ENCODE assay signal across 9 cellular contexts in the genomic region with DNA sequence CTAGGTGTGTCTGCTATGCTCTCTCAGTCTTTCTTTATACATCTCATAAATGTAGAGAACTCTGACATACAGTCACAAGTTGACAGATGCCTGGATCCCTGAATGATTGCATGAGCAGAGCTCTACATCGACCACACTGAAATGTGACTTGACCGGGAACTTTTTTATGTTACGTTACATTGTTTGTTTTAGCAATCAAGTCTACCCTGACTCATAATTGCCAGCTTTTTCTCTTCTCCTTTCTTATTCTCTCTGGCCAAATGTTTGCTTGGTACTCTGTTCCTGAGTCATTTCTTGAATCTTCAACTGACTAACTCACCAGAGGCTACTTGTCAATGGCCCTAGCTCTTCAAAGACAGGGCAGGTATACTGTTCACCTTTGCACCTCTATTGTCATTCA.
A peak's percentile ranks its signal among the peaks of the same experiment; 100 is the strongest.
DNase-seq lines count a peak whose midpoint lies in the region; ATAC-seq, FAIRE-seq and TF ChIP-seq lines count a peak whose summit lies in the region.
"Had no signal": no experiment of that assay in that cellular context is flagged by ENCODE, and none has a peak within 500 bp of the region (broad histone marks: within the 10 kb centered on the region; RNA-seq: fewer than 3 reads in every experiment).

No MANE protein-coding gene starts in this region.

- no peaks in the 10 kb centered on the region for H3K36me3 Mint-ChIP-seq in activated T-helper 2 cell treated with anti-CD3 and anti-CD28 coated beads, Interferon-gamma antibody, Interleukin-2, Interleukin-4, amounts not matched to agents 10 μg/mL and 5 μg/mL and 100 μg/mL, durations not matched to agents 14 hours and 24 hours and 36 hours (ENCODE audit: low read depth)
- H3K36me3 Mint-ChIP-seq: naive thymus-derived CD8-positive, alpha-beta T cell had no signal

- no peaks in the 10 kb centered on the region for H3K9me3 Mint-ChIP-seq in activated T-helper 2 cell treated with anti-CD3 and anti-CD28 coated beads, Interferon-gamma antibody, Interleukin-2, Interleukin-4, amounts not matched to agents 10 μg/mL and 5 μg/mL and 100 μg/mL, durations not matched to agents 14 hours and 24 hours and 36 hours
- H3K9me3 Mint-ChIP-seq: naive thymus-derived CD8-positive, alpha-beta T cell had no signal

- no peaks in the 10 kb centered on the region for H3K36me3 ChIP-seq in BLaER1 treated with 17β-estradiol and CSF1 and Interleukin-3, amounts not matched to agents 10 nM and 100 nM

- no peak overlapping the region for H3K4me3 ChIP-seq in BLaER1 treated with 17β-estradiol and CSF1 and Interleukin-3, amounts not matched to agents 10 nM and 100 nM

- peaks cover 0 to 11% (median 0%) of the 10 kb centered on the region in 11 experiments; a peak in 3 of 22 replicates for H3K9me3 ChIP-seq in BLaER1 treated with 17β-estradiol and CSF1 and Interleukin-3, amounts not matched to agents 10 nM and 100 nM (replicated peaks in 1 of 11)

- peaks cover 66% of the 10 kb centered on the region for H3K4me1 Mint-ChIP-seq in activated T-helper 2 cell treated with anti-CD3 and anti-CD28 coated beads, Interferon-gamma antibody, Interleukin-2, Interleukin-4, amounts not matched to agents 10 μg/mL and 5 μg/mL and 100 μg/mL, durations not matched to agents 14 hours and 24 hours and 36 hours (ENCODE audit: low read depth)

- H3K4me2 ChIP-seq in BLaER1 treated with 17β-estradiol and CSF1 and Interleukin-3, amounts not matched to agents 10 nM and 100 nM: peak overlapping the region in 7 of 11 experiments; percentile 2 to 91 (median 77); a peak in 13 of 22 replicates

- no peaks in the 10 kb centered on the region for H4K20me1 ChIP-seq in BLaER1 treated with 17β-estradiol and CSF1 and Interleukin-3, amounts not matched to agents 10 nM and 100 nM

- intact Hi-C loops in activated T-helper 2 cell treated with anti-CD3 and anti-CD28 coated beads, Interferon-gamma antibody, Interleukin-2, Interleukin-4, amounts not matched to agents 10 μg/mL and 5 μg/mL and 100 μg/mL, durations not matched to agents 14 hours and 24 hours and 36 hours (cut with micrococcal nuclease): loop anchor here (1.0 to 5.0 kb wide), 6 partner anchors 25 to 185 kb away; no protein-coding TSS in a partner anchor

- H3K27ac Mint-ChIP-seq in activated T-helper 2 cell treated with anti-CD3 and anti-CD28 coated beads, Interferon-gamma antibody, Interleukin-2, Interleukin-4, amounts not matched to agents 10 μg/mL and 5 μg/mL and 100 μg/mL, durations not matched to agents 14 hours and 24 hours and 36 hours: peak overlapping the region; percentile 67
- H3K27ac Mint-ChIP-seq: naive thymus-derived CD8-positive, alpha-beta T cell had no signal

- peaks cover 66 to 99% (median 80%) of the 10 kb centered on the region in 10 experiments for H3K4me1 ChIP-seq in BLaER1 treated with 17β-estradiol and CSF1 and Interleukin-3, amounts not matched to agents 10 nM and 100 nM

- FAIRE-seq in GM19239 (lab: Jason Lieb, UNC): peak; percentile 54

- H3K9ac ChIP-seq in BLaER1 treated with 17β-estradiol and CSF1 and Interleukin-3, amounts not matched to agents 10 nM and 100 nM: peak overlapping the region in 4 of 11 experiments; percentile 37 to 52 (median 48); a peak in 5 of 22 replicates

- no peak overlapping the region for H3K4me3 Mint-ChIP-seq in activated T-helper 2 cell treated with anti-CD3 and anti-CD28 coated beads, Interferon-gamma antibody, Interleukin-2, Interleukin-4, amounts not matched to agents 10 μg/mL and 5 μg/mL and 100 μg/mL, durations not matched to agents 14 hours and 24 hours and 36 hours (ENCODE audit: low read depth)
- H3K4me3 Mint-ChIP-seq: naive thymus-derived CD8-positive, alpha-beta T cell had no signal

- H3K27me3 ChIP-seq in BLaER1 treated with 17β-estradiol and CSF1 and Interleukin-3, amounts not matched to agents 10 nM and 100 nM: no peaks in the 10 kb centered on the region

- DNase-seq in GM19239 (ENCODE audit: insufficient read length, low spot score) (no peak), Ammon's horn (ENCODE audit: low spot score) (no peak), COLO829 (ENCODE audit: low spot score) (no peak), mucosa of gallbladder (ENCODE audit: low spot score) (no peak)
- DNase-seq in activated T-helper 2 cell treated with anti-CD3 and anti-CD28 coated beads, Interferon-gamma antibody, Interleukin-2, Interleukin-4, amounts not matched to agents 10 μg/mL and 5 μg/mL and 100 μg/mL, durations not matched to agents 14 hours and 24 hours and 36 hours (ENCODE audit: low spot score): no peak
- DNase-seq: naive thymus-derived CD8-positive, alpha-beta T cell had no signal

- H3K27ac ChIP-seq in BLaER1 treated with 17β-estradiol and CSF1 and Interleukin-3, amounts not matched to agents 10 nM and 100 nM: peak overlapping the region in 9 of 11 experiments; percentile 14 to 93 (median 66); a peak in 15 of 22 replicates

- peak; percentile 45 for ATAC-seq in HG03097 (IDR thresholded peaks at IDR 0.05; ENCODE audit: low FRiP score, unreplicated experiment)
- no peak for ATAC-seq in SK-N-SH treated with all-trans-retinoic acid at 6 μM for 48 hours
- ATAC-seq: naive thymus-derived CD8-positive, alpha-beta T cell had no signal

- no peaks in the 10 kb centered on the region for H3K27me3 Mint-ChIP-seq in activated T-helper 2 cell treated with anti-CD3 and anti-CD28 coated beads, Interferon-gamma antibody, Interleukin-2, Interleukin-4, amounts not matched to agents 10 μg/mL and 5 μg/mL and 100 μg/mL, durations not matched to agents 14 hours and 24 hours and 36 hours (ENCODE audit: low read depth)

TF ChIP-seq in SK-N-SH treated with all-trans-retinoic acid at 6 μM for 48 hours, 23 proteins besides CTCF, POLR2A, EP300 and RAD21:
- TF ChIP-seq TCF4 (CRISPR knock-in tag; IDR thresholded peaks at IDR 0.05; ENCODE audit: borderline replicate concordance) (no peak), ZNF565 (CRISPR knock-in tag; conservative IDR thresholded peaks at IDR 0.05; ENCODE audit: low read depth) (no peak), PPARA (CRISPR knock-in tag; IDR thresholded peaks at IDR 0.05; ENCODE audit: borderline replicate concordance) (no peak), TOX (CRISPR knock-in tag; IDR thresholded peaks at IDR 0.05; ENCODE audit: borderline replicate concordance) (no peak)
